Comparison of ENCODE assay signal across 9 cellular contexts in genomic region chr4:122224348-122224747, GRCh38.
DNase-seq lines count a peak whose midpoint lies in the region; ATAC-seq and TF ChIP-seq lines count a peak whose summit lies in the region.
"Had no signal": no experiment of that assay in that cellular context is flagged by ENCODE, and none has a peak within 500 bp of the region (broad histone marks: within the 10 kb centered on the region; RNA-seq: fewer than 3 reads in every experiment).

No MANE protein-coding gene starts in this region.

- H3K27ac ChIP-seq in RWPE2 (ENCODE audit: poor library complexity, severe bottlenecking) (no peak overlapping the region), heart left ventricle (no peak overlapping the region)
- H3K27ac ChIP-seq: adrenal gland had no signal

- 67 to 79% (median 78%) methylated on average over 4 of the region's 4 CpGs for WGBS in heart left ventricle, 4 donors

- no peak overlapping the region for H3K4me3 ChIP-seq in AG10803 (ENCODE audit: low read length)
- no peak overlapping the region for H3K4me3 ChIP-seq in GM12875 (ENCODE audit: low read depth, low read length)
- H3K4me3 ChIP-seq in RWPE2 (ENCODE audit: severe bottlenecking), result no peak overlapping the region
- no peak overlapping the region for H3K4me3 ChIP-seq in fibroblast of the aortic adventitia (ENCODE audit: low read depth, low read length)
- no peak overlapping the region for H3K4me3 ChIP-seq in heart left ventricle
- H3K4me3 ChIP-seq: adrenal gland had no signal

- H3K36me3 ChIP-seq in RWPE2 (ENCODE audit: low read depth) (peaks cover 49% of the 10 kb centered on the region), heart left ventricle (peaks cover 0 to 99% (median 63%) of the 10 kb centered on the region in 9 donors)

- TF ChIP-seq CTCF in AG10803 (conservative IDR thresholded peaks at IDR 0.05; ENCODE audit: low read length) (peak; percentile 43), GM12875 (IDR thresholded peaks at IDR 0.05; ENCODE audit: borderline replicate concordance, insufficient read depth, low read depth, low read length) (peak; percentile 14; the same call in 1 of the 2 replicates), RWPE2 (IDR thresholded peaks at IDR 0.05; ENCODE audit: poor library complexity, severe bottlenecking) (peak; percentile 26), fibroblast of the aortic adventitia (IDR thresholded peaks at IDR 0.05; ENCODE audit: insufficient read depth, low read length) (peak; percentile 28), heart left ventricle (IDR thresholded peaks at IDR 0.05) (peak in 6 of 12 donors; percentile 12 to 47 (median 25))

- H3K9me3 ChIP-seq in RWPE2 (ENCODE audit: severe bottlenecking) (no peaks in the 10 kb centered on the region), heart left ventricle (no peaks in the 10 kb centered on the region)
- H3K9me3 ChIP-seq: adrenal gland had no signal

- H3K4me1 ChIP-seq in RWPE2 (ENCODE audit: insufficient read depth, poor library complexity, severe bottlenecking) (no peaks in the 10 kb centered on the region), heart left ventricle (no peaks in the 10 kb centered on the region)
- H3K4me1 ChIP-seq: adrenal gland had no signal

- ATAC-seq in RWPE2 (ENCODE audit: low read depth) (peak; percentile 25; the same call in 1 of the 3 replicates), heart left ventricle (no peak)

- DNase-seq in AG10803 (ENCODE audit: low read depth) (peak; percentile 5), RWPE2 (ENCODE audit: low spot score) (no peak), fibroblast of the aortic adventitia (ENCODE audit: low read depth) (peak; percentile 12), HK-2 (ENCODE audit: unreplicated experiment) (no peak), RPMI8226 (no peak), heart left ventricle (no peak), DMS79 (lab: John Stamatoyannopoulos, UW) (no peak)

- no peak for TF ChIP-seq POLR2A in heart left ventricle (IDR thresholded peaks at IDR 0.05)

- no peaks in the 10 kb centered on the region for H3K27me3 ChIP-seq in RWPE2 (ENCODE audit: insufficient read depth, poor library complexity, severe bottlenecking)
- H3K27me3 ChIP-seq in heart left ventricle, result no peaks in the 10 kb centered on the region
- H3K27me3 ChIP-seq: adrenal gland had no signal

- intact Hi-C loops in heart left ventricle (cut with DNase I), result loop anchor here in 6 of 10 donors (5.0 to 10.0 kb wide), 7 partner anchors 220 to 330 kb away; partner anchors contain the start of gene TRPC3 (in 2 of the 6)

Comparison
In these comparisons a context has a peak if more than half of its experiments do, and no peak if none do; other contexts are left out.
1. DNase-seq: peak in AG10803 (single experiment) and fibroblast of the aortic adventitia (single experiment); none in RWPE2 (single experiment), HK-2 (single experiment), RPMI8226 (single experiment), heart left ventricle (0 of 5) and DMS79 (single experiment).